1 cellular context compared by ENCODE assay signal in the genomic region with DNA sequence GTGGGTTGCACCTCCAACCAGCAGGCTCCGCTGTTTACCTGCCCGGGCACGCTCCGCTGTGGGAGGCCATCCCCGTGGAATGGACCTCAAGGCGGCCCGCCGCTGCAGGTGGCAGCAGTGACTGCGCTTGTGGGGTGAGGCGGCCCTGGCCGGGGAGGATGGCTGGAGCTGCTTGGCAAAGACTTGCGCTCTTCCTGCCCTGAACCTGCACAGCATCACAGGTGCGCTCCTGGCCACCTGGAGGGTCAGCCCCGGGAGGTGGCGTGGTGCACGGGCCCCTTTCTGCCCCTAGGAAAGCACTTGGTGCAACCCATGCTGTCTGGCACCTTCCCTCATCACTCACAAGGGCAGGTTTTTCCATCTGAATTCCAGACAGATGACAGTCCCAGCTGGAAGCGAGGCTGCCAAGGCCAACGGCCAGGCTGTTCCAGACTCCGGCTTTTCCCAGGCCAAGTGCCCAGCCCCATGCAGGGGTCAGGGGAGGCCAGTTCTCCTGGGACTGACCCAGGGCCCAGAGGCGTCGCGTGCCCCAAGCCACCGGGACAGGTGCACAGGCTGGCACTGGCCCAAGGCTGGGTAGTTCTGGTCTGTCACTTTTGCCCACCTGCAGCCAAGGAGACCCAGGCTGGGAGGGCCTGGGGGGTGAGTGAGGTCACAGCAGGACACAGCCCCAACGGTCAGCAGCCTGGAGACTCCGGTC.
A peak's percentile ranks its signal among the peaks of the same experiment; 100 is the strongest.
TF ChIP-seq lines count a peak whose summit lies in the region.

No MANE protein-coding gene starts in this region.

TF ChIP-seq in HepG2, 621 proteins besides CTCF, POLR2A, EP300 and RAD21 (continued from another document and continues in another):
- TF ChIP-seq ZBTB40 (IDR thresholded peaks at IDR 0.05) (no peak), ZBTB40 (CRISPR knock-in tag; IDR thresholded peaks at IDR 0.05) (peak; percentile 16; the same call in 1 of the 2 replicates), ZNF598 (CRISPR knock-in tag; IDR thresholded peaks at IDR 0.05; ENCODE audit: borderline replicate concordance) (0 out of 2 replicates have a peak, but pooled peaks have one; percentile 66), ZFP62 (CRISPR knock-in tag; IDR thresholded peaks at IDR 0.05) (0 out of 2 replicates have a peak, but pooled peaks have one; percentile 70), ZSCAN29 (CRISPR knock-in tag; conservative IDR thresholded peaks at IDR 0.05) (no peak), REPIN1 (CRISPR knock-in tag; IDR thresholded peaks at IDR 0.05; ENCODE audit: borderline replicate concordance, low read depth) (peak; percentile 80; the same call in 1 of the 2 replicates), PLSCR1 (CRISPR knock-in tag; IDR thresholded peaks at IDR 0.05; ENCODE audit: borderline replicate concordance) (no peak), MYNN (CRISPR knock-in tag; IDR thresholded peaks at IDR 0.05; ENCODE audit: low read depth) (no peak), CEBPG (CRISPR knock-in tag; IDR thresholded peaks at IDR 0.05) (no peak), ZNF776 (CRISPR knock-in tag; IDR thresholded peaks at IDR 0.05) (peak; percentile 72), KAT8 (CRISPR knock-in tag; IDR thresholded peaks at IDR 0.05) (peak; percentile 27; the same call in 1 of the 2 replicates), ZNF251 (CRISPR knock-in tag; IDR thresholded peaks at IDR 0.05) (0 out of 2 replicates have a peak, but pooled peaks have one; percentile 34), ZNF382 (CRISPR knock-in tag; IDR thresholded peaks at IDR 0.05; ENCODE audit: borderline replicate concordance) (no peak), MTA3 (CRISPR knock-in tag; IDR thresholded peaks at IDR 0.05) (no peak), ZNF274 (CRISPR knock-in tag; IDR thresholded peaks at IDR 0.05) (no peak), PRDM4 (CRISPR knock-in tag; IDR thresholded peaks at IDR 0.05; ENCODE audit: borderline replicate concordance) (no peak), TFAP4 (IDR thresholded peaks at IDR 0.05; ENCODE audit: borderline replicate concordance, low read depth) (peak; percentile 92), ZNF263 (CRISPR knock-in tag; IDR thresholded peaks at IDR 0.05) (peak; percentile 61), MAFF (IDR thresholded peaks at IDR 0.05; ENCODE audit: low read depth, low read length) (no peak), MXI1 (IDR thresholded peaks at IDR 0.05; ENCODE audit: borderline replicate concordance, low read depth, low read length) (no peak), CCDC6 (CRISPR knock-in tag; IDR thresholded peaks at IDR 0.05) (no peak), PBX3 (CRISPR knock-in tag; IDR thresholded peaks at IDR 0.05; ENCODE audit: borderline replicate concordance) (no peak), ZNF414 (CRISPR knock-in tag; IDR thresholded peaks at IDR 0.05) (0 out of 2 replicates have a peak, but pooled peaks have one; percentile 31), WIZ (CRISPR knock-in tag; IDR thresholded peaks at IDR 0.05) (peak; percentile 50; the same call in 1 of the 2 replicates), ZNF672 (CRISPR knock-in tag; IDR thresholded peaks at IDR 0.05) (no peak), ZNF691 (CRISPR knock-in tag; IDR thresholded peaks at IDR 0.05; ENCODE audit: borderline replicate concordance, low read depth) (no peak), FOXK1 (CRISPR knock-in tag; IDR thresholded peaks at IDR 0.05; ENCODE audit: borderline replicate concordance, low read depth) (0 out of 2 replicates have a peak, but pooled peaks have one; percentile 19), RBM22 (optimal IDR thresholded peaks at IDR 0.05; ENCODE audit: low read length) (no peak)
- TF ChIP-seq, protein P1, sequence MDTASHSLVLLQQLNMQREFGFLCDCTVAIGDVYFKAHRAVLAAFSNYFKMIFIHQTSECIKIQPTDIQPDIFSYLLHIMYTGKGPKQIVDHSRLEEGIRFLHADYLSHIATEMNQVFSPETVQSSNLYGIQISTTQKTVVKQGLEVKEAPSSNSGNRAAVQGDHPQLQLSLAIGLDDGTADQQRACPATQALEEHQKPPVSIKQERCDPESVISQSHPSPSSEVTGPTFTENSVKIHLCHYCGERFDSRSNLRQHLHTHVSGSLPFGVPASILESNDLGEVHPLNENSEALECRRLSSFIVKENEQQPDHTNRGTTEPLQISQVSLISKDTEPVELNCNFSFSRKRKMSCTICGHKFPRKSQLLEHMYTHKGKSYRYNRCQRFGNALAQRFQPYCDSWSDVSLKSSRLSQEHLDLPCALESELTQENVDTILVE (CRISPR knock-in tag; IDR thresholded peaks at IDR 0.05), result no peak
- TF ChIP-seq, protein P2, sequence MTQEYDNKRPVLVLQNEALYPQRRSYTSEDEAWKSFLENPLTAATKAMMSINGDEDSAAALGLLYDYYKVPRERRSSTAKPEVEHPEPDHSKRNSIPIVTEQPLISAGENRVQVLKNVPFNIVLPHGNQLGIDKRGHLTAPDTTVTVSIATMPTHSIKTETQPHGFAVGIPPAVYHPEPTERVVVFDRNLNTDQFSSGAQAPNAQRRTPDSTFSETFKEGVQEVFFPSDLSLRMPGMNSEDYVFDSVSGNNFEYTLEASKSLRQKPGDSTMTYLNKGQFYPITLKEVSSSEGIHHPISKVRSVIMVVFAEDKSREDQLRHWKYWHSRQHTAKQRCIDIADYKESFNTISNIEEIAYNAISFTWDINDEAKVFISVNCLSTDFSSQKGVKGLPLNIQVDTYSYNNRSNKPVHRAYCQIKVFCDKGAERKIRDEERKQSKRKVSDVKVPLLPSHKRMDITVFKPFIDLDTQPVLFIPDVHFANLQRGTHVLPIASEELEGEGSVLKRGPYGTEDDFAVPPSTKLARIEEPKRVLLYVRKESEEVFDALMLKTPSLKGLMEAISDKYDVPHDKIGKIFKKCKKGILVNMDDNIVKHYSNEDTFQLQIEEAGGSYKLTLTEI (CRISPR knock-in tag; conservative IDR thresholded peaks at IDR 0.05), result no peak
- TF ChIP-seq, protein P3, sequence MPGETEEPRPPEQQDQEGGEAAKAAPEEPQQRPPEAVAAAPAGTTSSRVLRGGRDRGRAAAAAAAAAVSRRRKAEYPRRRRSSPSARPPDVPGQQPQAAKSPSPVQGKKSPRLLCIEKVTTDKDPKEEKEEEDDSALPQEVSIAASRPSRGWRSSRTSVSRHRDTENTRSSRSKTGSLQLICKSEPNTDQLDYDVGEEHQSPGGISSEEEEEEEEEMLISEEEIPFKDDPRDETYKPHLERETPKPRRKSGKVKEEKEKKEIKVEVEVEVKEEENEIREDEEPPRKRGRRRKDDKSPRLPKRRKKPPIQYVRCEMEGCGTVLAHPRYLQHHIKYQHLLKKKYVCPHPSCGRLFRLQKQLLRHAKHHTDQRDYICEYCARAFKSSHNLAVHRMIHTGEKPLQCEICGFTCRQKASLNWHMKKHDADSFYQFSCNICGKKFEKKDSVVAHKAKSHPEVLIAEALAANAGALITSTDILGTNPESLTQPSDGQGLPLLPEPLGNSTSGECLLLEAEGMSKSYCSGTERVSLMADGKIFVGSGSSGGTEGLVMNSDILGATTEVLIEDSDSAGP (CRISPR knock-in tag; IDR thresholded peaks at IDR 0.05; ENCODE audit: borderline replicate concordance), result peak; percentile 76; the same call in 1 of the 2 replicates
